8 cellular contexts compared by ENCODE assay signal in genomic region chr20:16801919-16802651, GRCh38. TPM values are rescaled to one million over a fixed set of nuclear protein-coding genes. Genes with fewer than 3 reads are reported as not detected.
A peak's percentile ranks its signal among the peaks of the same experiment; 100 is the strongest.
DNase-seq lines count a peak whose midpoint lies in the region; ATAC-seq and TF ChIP-seq lines count a peak whose summit lies in the region.

No MANE protein-coding gene starts in this region.

- H3K4me1 Mint-ChIP-seq in activated naive CD4-positive, alpha-beta T cell treated with anti-CD3 and anti-CD28 coated beads, Interleukin-2, amount 10 ng/mL, durations not matched to agents 7 days and 5 days = no peaks in the 10 kb centered on the region

- no peak overlapping the region for H3K27ac ChIP-seq in heart left ventricle

- no peak overlapping the region for H3K4me3 Mint-ChIP-seq in activated naive CD4-positive, alpha-beta T cell treated with anti-CD3 and anti-CD28 coated beads, Interleukin-2, amount 10 ng/mL, durations not matched to agents 7 days and 5 days

- no peak for TF ChIP-seq POLR2A in heart left ventricle (IDR thresholded peaks at IDR 0.05)

- H3K9me3 Mint-ChIP-seq in activated naive CD4-positive, alpha-beta T cell treated with anti-CD3 and anti-CD28 coated beads, Interleukin-2, amount 10 ng/mL, durations not matched to agents 7 days and 5 days = no peaks in the 10 kb centered on the region

- ATAC-seq in GM21360 (IDR thresholded peaks at IDR 0.05; ENCODE audit: unreplicated experiment) (peak; percentile 69), heart left ventricle (peak in 1 of 4 donors; percentile 49), HG02571 (IDR thresholded peaks at IDR 0.05; ENCODE audit: unreplicated experiment) (no peak)

- peaks cover 18% of the 10 kb centered on the region for H3K27me3 Mint-ChIP-seq in activated naive CD4-positive, alpha-beta T cell treated with anti-CD3 and anti-CD28 coated beads, Interleukin-2, amount 10 ng/mL, durations not matched to agents 7 days and 5 days

- TF ChIP-seq CTCF in LNCaP clone FGC (IDR thresholded peaks at IDR 0.05; ENCODE audit: control insufficient read depth, extremely low read depth, insufficient read depth) (peak; percentile 86), heart left ventricle (IDR thresholded peaks at IDR 0.05) (peak; percentile 71 to 87 (median 78)), retinal pigment epithelial cell (conservative IDR thresholded peaks at IDR 0.05; ENCODE audit: low read depth, low read length) (peak; percentile 90)

- H3K36me3 Mint-ChIP-seq in activated naive CD4-positive, alpha-beta T cell treated with anti-CD3 and anti-CD28 coated beads, Interleukin-2, amount 10 ng/mL, durations not matched to agents 7 days and 5 days = no peaks in the 10 kb centered on the region

- no peaks in the 10 kb centered on the region for H3K9me3 ChIP-seq in heart left ventricle

- CTCF ChIA-PET in activated naive CD4-positive, alpha-beta T cell treated with anti-CD3 and anti-CD28 coated beads, Interleukin-2, amount 10 ng/mL, durations not matched to agents 7 days and 5 days (lab: Charles Lee) = interaction anchor here (0.9 to 5.1 kb wide), 9 partner anchors 9 to 632 kb away, joined by 3 to 61 read pairs (median 5); no protein-coding TSS in a partner anchor

- DNase-seq in COR-L47 (lab: John Stamatoyannopoulos, UW) (peak; percentile 67), LNCaP clone FGC (ENCODE audit: low read depth) (peak; percentile 6), RPMI7951 (ENCODE audit: low read depth) (peak; percentile 51), heart left ventricle (peak in 3 of 5 donors; percentile 12 to 36 (median 30)), retinal pigment epithelial cell (ENCODE audit: low read depth) (peak; percentile 7)
- DNase-seq in activated naive CD4-positive, alpha-beta T cell treated with anti-CD3 and anti-CD28 coated beads, Interleukin-2, amount 10 ng/mL, durations not matched to agents 7 days and 5 days = peak; percentile 71

- WGBS in heart left ventricle, 4 donors = 41 to 44% (median 42%) methylated on average over 15 of the region's 15 CpGs

- intact Hi-C loops in heart left ventricle (cut with DNase I) = loop anchor here in 4 of 10 donors (2.0 to 10.0 kb wide), 3 partner anchors 629 to 1473 kb away; no protein-coding TSS in a partner anchor

- no peak overlapping the region for H3K27ac Mint-ChIP-seq in activated naive CD4-positive, alpha-beta T cell treated with anti-CD3 and anti-CD28 coated beads, Interleukin-2, amount 10 ng/mL, durations not matched to agents 7 days and 5 days

- H3K4me3 ChIP-seq in LNCaP clone FGC (ENCODE audit: low read depth, low read length) (no peak overlapping the region), heart left ventricle (no peak overlapping the region), retinal pigment epithelial cell (ENCODE audit: low read length) (no peak overlapping the region)

- no peaks in the 10 kb centered on the region for H3K4me1 ChIP-seq in heart left ventricle

- no peaks in the 10 kb centered on the region for H3K36me3 ChIP-seq in heart left ventricle

- H3K27me3 ChIP-seq in heart left ventricle = peaks cover 0 to 79% (median 10%) of the 10 kb centered on the region in 9 donors

RNA-seq across cellular contexts. Expression of gene OTOR, which starts 53.9 kb away (rescaled TPM):
- not detected in 2 replicates for total RNA-seq in RPMI7951 (2014; rRNA removed; shearing (Covaris generic))
- not detected for total RNA-seq in heart left ventricle
- not detected for polyA plus RNA-seq in heart left ventricle

Comparison
In these comparisons a context has a peak if more than half of its experiments do, and no peak if none do; other contexts are left out.
1. DNase-seq: peak in every context shown above with its lines; median percentile 71 in activated naive CD4-positive, alpha-beta T cell treated with anti-CD3 and anti-CD28 coated beads, Interleukin-2, amount 10 ng/mL, durations not matched to agents 7 days and 5 days; 67 in COR-L47; 51 in RPMI7951; 30 in heart left ventricle; 7 in retinal pigment epithelial cell; 6 in LNCaP clone FGC.